ENCODE assay signal across 15 cellular contexts in the genomic region with DNA sequence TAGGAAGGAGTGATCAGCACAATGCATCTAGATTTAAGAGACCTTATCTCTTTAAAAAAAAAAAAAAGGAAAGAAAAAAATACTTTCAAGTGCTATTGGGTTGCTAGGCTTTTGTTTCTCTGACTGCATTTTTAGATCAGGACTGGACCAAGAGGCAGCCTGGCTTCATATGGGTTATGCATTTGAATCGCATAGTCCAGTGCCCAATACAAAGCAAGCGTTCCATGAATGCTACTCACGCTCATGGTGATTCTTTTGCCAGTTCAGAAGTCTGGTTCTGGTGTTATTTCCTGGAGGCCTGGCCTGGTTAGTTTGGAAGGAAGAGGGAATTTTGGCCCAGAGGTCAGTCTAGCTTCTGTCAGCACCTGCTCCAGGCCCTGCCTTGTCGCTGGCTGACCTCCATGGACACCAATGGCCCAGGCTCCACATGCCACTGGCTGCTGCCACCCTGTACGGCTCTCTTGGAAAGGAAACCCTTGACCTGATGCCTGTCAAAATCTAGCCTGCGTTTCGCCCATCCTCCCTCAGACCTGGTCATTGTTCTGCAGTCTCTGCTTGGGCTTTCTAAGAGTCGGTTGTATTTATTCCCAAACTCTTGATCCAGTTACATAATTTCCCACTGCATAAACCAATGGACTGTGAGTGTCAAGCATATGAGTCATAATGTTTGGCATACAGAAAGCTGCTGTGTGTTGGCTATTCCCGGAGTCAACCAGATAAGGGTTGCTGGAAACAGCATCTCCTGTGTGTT.
DNase-seq lines count a peak whose midpoint lies in the region; ATAC-seq, FAIRE-seq and TF ChIP-seq lines count a peak whose summit lies in the region.
"Had no signal": no experiment of that assay in that cellular context is flagged by ENCODE, and none has a peak within 500 bp of the region (broad histone marks: within the 10 kb centered on the region; RNA-seq: fewer than 3 reads in every experiment).

No MANE protein-coding gene starts in this region.

- no peaks in the 10 kb centered on the region for H3K4me1 Mint-ChIP-seq in progenitor cell of endocrine pancreas (ENCODE audit: low read depth)
- H3K4me1 Mint-ChIP-seq: activated naive CD4-positive, alpha-beta T cell treated with anti-CD3 and anti-CD28 coated beads, Interleukin-2, amount 50 U/mL, for 24 hours; H9 had no signal

- no peak for FAIRE-seq in bronchial epithelial cell (lab: Jason Lieb, UNC)

- no peak for ATAC-seq in HG02798 (IDR thresholded peaks at IDR 0.05; ENCODE audit: poor library complexity, unreplicated experiment)

- no peaks in the 10 kb centered on the region for H3K27me3 Mint-ChIP-seq in progenitor cell of endocrine pancreas

- DNase-seq in HFF-Myc (ENCODE audit: extremely low read depth, low read depth) = peak; percentile 56
- DNase-seq in bronchial epithelial cell (ENCODE audit: low read depth) = peak; percentile 53
- DNase-seq in kidney tubule cell (ENCODE audit: low spot score) = peak; percentile 39
- DNase-seq in tibial artery = no peak
- DNase-seq in NOMO-1 treated with DMSO at 0.1 percent for 48 hours (lab: John Stamatoyannopoulos, UW; ENCODE audit: unreplicated experiment) = no peak
- no peak for DNase-seq in Kasumi-1 (lab: John Stamatoyannopoulos, UW)
- DNase-seq in progenitor cell of endocrine pancreas (ENCODE audit: low spot score, unreplicated experiment) = no peak
- DNase-seq: activated CD4-positive, alpha-beta T cell treated with anti-CD3 and anti-CD28 coated beads, Interleukin-2, amount 50 U/mL, for 1 hour; H9; mesendoderm; NCI-H2081 treated with DMSO at 0.1 percent for 48 hours had no signal

- H3K36me3 ChIP-seq in bronchial epithelial cell (ENCODE audit: control insufficient read depth, insufficient read depth, low read length) (no peaks in the 10 kb centered on the region), tibial artery (no peaks in the 10 kb centered on the region)
- H3K36me3 ChIP-seq: SJSA1 had no signal

- TF ChIP-seq CTCF in HFF-Myc (IDR thresholded peaks at IDR 0.05; ENCODE audit: low read depth, low read length, missing control alignments) (no peak), bronchial epithelial cell (IDR thresholded peaks at IDR 0.05; ENCODE audit: insufficient read depth, low read length, severe bottlenecking) (no peak), tibial artery (IDR thresholded peaks at IDR 0.05) (no peak), progenitor cell of endocrine pancreas (IDR thresholded peaks at IDR 0.05; ENCODE audit: unreplicated experiment) (no peak)

- H3K4me3 Mint-ChIP-seq in progenitor cell of endocrine pancreas (ENCODE audit: low read depth) = no peak overlapping the region
- H3K4me3 Mint-ChIP-seq: activated naive CD4-positive, alpha-beta T cell treated with anti-CD3 and anti-CD28 coated beads, Interleukin-2, amount 50 U/mL, for 24 hours; H9 had no signal

- H3K27ac ChIP-seq in tibial artery = peak overlapping the region; percentile 47 to 64
- H3K27ac ChIP-seq: HL-60, SJSA1 had no signal

- no peak overlapping the region for H3K4me3 ChIP-seq in HFF-Myc (replicated peaks; ENCODE audit: low read depth, low read length)
- H3K4me3 ChIP-seq in bronchial epithelial cell (ENCODE audit: low read depth, low read length) = no peak overlapping the region
- H3K4me3 ChIP-seq in tibial artery = no peak overlapping the region
- H3K4me3 ChIP-seq: SJSA1 had no signal

- peaks cover 0 to 34% (median 8%) of the 10 kb centered on the region in 4 donors for H3K4me1 ChIP-seq in tibial artery
- H3K4me1 ChIP-seq: SJSA1 had no signal

- H3K9me3 ChIP-seq in tibial artery = no peaks in the 10 kb centered on the region
- H3K9me3 ChIP-seq: SJSA1 had no signal

- no peak overlapping the region for H3K27ac Mint-ChIP-seq in progenitor cell of endocrine pancreas
- H3K27ac Mint-ChIP-seq: activated naive CD4-positive, alpha-beta T cell treated with anti-CD3 and anti-CD28 coated beads, Interleukin-2, amount 50 U/mL, for 24 hours; H9 had no signal

- H3K27me3 ChIP-seq in bronchial epithelial cell (ENCODE audit: control insufficient read depth, insufficient read depth, low read length) = no peaks in the 10 kb centered on the region
- H3K27me3 ChIP-seq in tibial artery = no peaks in the 10 kb centered on the region
- H3K27me3 ChIP-seq: SJSA1 had no signal

- intact Hi-C loops in tibial artery (cut with DNase I; ENCODE audit: low total_unique reads) = no loop called here

- peaks cover 3% of the 10 kb centered on the region for H3K9me3 Mint-ChIP-seq in progenitor cell of endocrine pancreas (ENCODE audit: low read depth)
- H3K9me3 Mint-ChIP-seq: activated naive CD4-positive, alpha-beta T cell treated with anti-CD3 and anti-CD28 coated beads, Interleukin-2, amount 50 U/mL, for 24 hours had no signal

- H3K36me3 Mint-ChIP-seq in progenitor cell of endocrine pancreas (ENCODE audit: insufficient read depth) = no peaks in the 10 kb centered on the region
- H3K36me3 Mint-ChIP-seq: activated naive CD4-positive, alpha-beta T cell treated with anti-CD3 and anti-CD28 coated beads, Interleukin-2, amount 50 U/mL, for 24 hours had no signal

Comparison
In these comparisons a context has a peak if more than half of its experiments do, and no peak if none do; other contexts are left out.
1. DNase-seq: peak in HFF-Myc (single experiment), bronchial epithelial cell (single experiment) and kidney tubule cell (single experiment); none in tibial artery (0 of 2), NOMO-1 treated with DMSO at 0.1 percent for 48 hours (single experiment), Kasumi-1 (0 of 2) and progenitor cell of endocrine pancreas (single experiment).